ENCODE assay signal across 1 cellular context in genomic region chr10:52858722-52859121, GRCh38.
TF ChIP-seq lines count a peak whose summit lies in the region.

No MANE protein-coding gene starts in this region.

TF ChIP-seq in H1, 55 proteins besides CTCF, POLR2A, EP300 and RAD21:
- TF ChIP-seq SAP30 (IDR thresholded peaks at IDR 0.05; ENCODE audit: insufficient read depth, insufficient replicate concordance, low read length) (no peak), CREB1 (IDR thresholded peaks at IDR 0.05) (no peak), KDM5A (IDR thresholded peaks at IDR 0.05; ENCODE audit: low read length) (no peak), ATF3 (IDR thresholded peaks at IDR 0.05; ENCODE audit: insufficient read depth, low read depth, low read length) (no peak), NRF1 (IDR thresholded peaks at IDR 0.05; ENCODE audit: low read depth, low read length) (no peak), SRF (IDR thresholded peaks at IDR 0.05; ENCODE audit: low read depth, low read length) (no peak), RNF2 (IDR thresholded peaks at IDR 0.05; ENCODE audit: borderline replicate concordance, low read depth, low read length, missing control alignments, poor library complexity, severe bottlenecking) (no peak), TEAD4 (IDR thresholded peaks at IDR 0.05; ENCODE audit: low read depth, low read length) (no peak), YY1 (IDR thresholded peaks at IDR 0.05; ENCODE audit: low read depth, low read length) (no peak), TCF12 (IDR thresholded peaks at IDR 0.05; ENCODE audit: low read depth, low read length) (no peak), SUZ12 (IDR thresholded peaks at IDR 0.05; ENCODE audit: low read length) (no peak), BRCA1 (IDR thresholded peaks at IDR 0.05; ENCODE audit: low read depth, low read length) (no peak), ASH2L (IDR thresholded peaks at IDR 0.05; ENCODE audit: low read length) (no peak), CEBPB (IDR thresholded peaks at IDR 0.05; ENCODE audit: low read depth, low read length) (no peak), EGR1 (IDR thresholded peaks at IDR 0.05; ENCODE audit: borderline replicate concordance, low read depth, low read length) (no peak)
